ENCODE assay signal across 1 cellular context in the genomic region with DNA sequence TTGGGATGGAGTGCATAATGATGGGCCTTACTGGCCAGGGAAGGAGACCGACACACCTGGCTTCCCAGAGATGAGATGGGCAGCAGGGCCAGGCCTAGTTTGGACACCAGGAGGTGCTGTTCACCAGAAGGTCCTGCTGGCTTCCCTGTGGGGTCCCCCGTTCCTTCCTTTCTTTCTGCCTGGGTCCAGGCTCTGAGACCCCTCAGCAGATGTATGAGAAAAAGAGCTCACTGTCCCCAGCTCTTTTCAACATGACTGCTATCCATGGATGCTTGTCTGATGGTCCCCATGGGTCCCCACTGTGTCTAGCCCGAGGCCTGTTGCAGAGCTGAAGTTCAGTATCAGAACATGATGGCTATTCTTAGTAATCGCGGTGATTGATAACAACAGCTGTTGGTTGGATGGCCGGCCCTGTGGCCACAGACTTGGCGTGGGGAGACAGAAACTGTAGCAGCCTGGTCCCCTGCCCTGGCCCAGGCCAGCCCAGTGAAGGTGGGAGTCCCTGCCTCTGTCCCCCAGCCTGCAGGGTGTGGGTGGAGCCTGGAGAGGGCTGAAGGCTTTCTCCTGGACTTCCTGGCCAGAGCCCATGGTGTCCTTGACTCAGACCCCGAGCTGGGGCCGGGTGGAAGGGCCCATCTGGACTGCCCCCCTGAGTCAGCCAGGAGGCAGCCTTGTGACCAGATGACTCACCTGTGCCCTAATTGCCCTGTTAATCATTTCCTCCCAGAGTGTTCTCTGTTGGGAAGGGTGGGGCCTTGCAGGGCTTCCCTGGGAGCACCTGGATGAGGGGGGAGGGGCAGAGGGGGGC.
A peak's percentile ranks its signal among the peaks of the same experiment; 100 is the strongest.
TF ChIP-seq lines count a peak whose summit lies in the region.

No MANE protein-coding gene starts in this region.

TF ChIP-seq in HepG2, 621 proteins besides CTCF, POLR2A, EP300 and RAD21 (continued from another document and continues in another):
- peak; percentile 42; the same call in 1 of the 2 replicates for TF ChIP-seq ZGPAT (CRISPR knock-in tag; IDR thresholded peaks at IDR 0.05)
- no peak for TF ChIP-seq ZBTB1 (CRISPR knock-in tag; IDR thresholded peaks at IDR 0.05; ENCODE audit: borderline replicate concordance)
- TF ChIP-seq KLF9 (CRISPR knock-in tag; IDR thresholded peaks at IDR 0.05; ENCODE audit: low read depth), result no peak; the same call in 1 of the 2 replicates
- TF ChIP-seq AHR (CRISPR knock-in tag; IDR thresholded peaks at IDR 0.05), result no peak
- TF ChIP-seq ZNF652 (CRISPR knock-in tag; IDR thresholded peaks at IDR 0.05; ENCODE audit: borderline replicate concordance, low read depth), result no peak; the same call in 1 of the 2 replicates
- peak; percentile 73 for TF ChIP-seq HDAC1 (CRISPR knock-in tag; IDR thresholded peaks at IDR 0.05)
- TF ChIP-seq NRL (CRISPR knock-in tag; IDR thresholded peaks at IDR 0.05; ENCODE audit: borderline replicate concordance), result peak; percentile 20; the same call in 1 of the 2 replicates
- TF ChIP-seq ARHGAP35 (CRISPR knock-in tag; IDR thresholded peaks at IDR 0.05; ENCODE audit: borderline replicate concordance), result no peak; the same call in 1 of the 2 replicates
- peak; percentile 81; the same call in 1 of the 2 replicates for TF ChIP-seq ZNF788 (CRISPR knock-in tag; IDR thresholded peaks at IDR 0.05; ENCODE audit: borderline replicate concordance)
- TF ChIP-seq SIN3A (IDR thresholded peaks at IDR 0.05; ENCODE audit: borderline replicate concordance, low read depth, low read length), result peak; percentile 89; the same call in 1 of the 2 replicates
- peak; percentile 15; the same call in 1 of the 2 replicates for TF ChIP-seq CEBPG (CRISPR knock-in tag; IDR thresholded peaks at IDR 0.05)
- TF ChIP-seq, protein P1, sequence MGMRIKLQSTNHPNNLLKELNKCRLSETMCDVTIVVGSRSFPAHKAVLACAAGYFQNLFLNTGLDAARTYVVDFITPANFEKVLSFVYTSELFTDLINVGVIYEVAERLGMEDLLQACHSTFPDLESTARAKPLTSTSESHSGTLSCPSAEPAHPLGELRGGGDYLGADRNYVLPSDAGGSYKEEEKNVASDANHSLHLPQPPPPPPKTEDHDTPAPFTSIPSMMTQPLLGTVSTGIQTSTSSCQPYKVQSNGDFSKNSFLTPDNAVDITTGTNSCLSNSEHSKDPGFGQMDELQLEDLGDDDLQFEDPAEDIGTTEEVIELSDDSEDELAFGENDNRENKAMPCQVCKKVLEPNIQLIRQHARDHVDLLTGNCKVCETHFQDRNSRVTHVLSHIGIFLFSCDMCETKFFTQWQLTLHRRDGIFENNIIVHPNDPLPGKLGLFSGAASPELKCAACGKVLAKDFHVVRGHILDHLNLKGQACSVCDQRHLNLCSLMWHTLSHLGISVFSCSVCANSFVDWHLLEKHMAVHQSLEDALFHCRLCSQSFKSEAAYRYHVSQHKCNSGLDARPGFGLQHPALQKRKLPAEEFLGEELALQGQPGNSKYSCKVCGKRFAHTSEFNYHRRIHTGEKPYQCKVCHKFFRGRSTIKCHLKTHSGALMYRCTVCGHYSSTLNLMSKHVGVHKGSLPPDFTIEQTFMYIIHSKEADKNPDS (CRISPR knock-in tag; IDR thresholded peaks at IDR 0.05), result no peak
- TF ChIP-seq, protein P2, sequence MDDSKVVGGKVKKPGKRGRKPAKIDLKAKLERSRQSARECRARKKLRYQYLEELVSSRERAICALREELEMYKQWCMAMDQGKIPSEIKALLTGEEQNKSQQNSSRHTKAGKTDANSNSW (CRISPR knock-in tag; IDR thresholded peaks at IDR 0.05; ENCODE audit: borderline replicate concordance), result no peak; the same call in 1 of the 2 replicates
- TF ChIP-seq, protein P3, sequence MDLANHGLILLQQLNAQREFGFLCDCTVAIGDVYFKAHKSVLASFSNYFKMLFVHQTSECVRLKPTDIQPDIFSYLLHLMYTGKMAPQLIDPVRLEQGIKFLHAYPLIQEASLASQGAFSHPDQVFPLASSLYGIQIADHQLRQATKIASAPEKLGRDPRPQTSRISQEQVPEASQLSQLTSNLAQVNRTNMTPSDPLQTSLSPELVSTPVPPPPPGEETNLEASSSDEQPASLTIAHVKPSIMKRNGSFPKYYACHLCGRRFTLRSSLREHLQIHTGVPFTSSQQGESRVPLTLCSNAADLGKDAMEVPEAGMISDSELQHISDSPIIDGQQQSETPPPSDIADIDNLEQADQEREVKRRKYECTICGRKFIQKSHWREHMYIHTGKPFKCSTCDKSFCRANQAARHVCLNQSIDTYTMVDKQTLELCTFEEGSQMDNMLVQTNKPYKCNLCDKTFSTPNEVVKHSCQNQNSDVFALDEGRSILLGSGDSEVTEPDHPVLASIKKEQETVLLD (CRISPR knock-in tag; IDR thresholded peaks at IDR 0.05; ENCODE audit: low read depth), result no peak
- TF ChIP-seq, protein P4, sequence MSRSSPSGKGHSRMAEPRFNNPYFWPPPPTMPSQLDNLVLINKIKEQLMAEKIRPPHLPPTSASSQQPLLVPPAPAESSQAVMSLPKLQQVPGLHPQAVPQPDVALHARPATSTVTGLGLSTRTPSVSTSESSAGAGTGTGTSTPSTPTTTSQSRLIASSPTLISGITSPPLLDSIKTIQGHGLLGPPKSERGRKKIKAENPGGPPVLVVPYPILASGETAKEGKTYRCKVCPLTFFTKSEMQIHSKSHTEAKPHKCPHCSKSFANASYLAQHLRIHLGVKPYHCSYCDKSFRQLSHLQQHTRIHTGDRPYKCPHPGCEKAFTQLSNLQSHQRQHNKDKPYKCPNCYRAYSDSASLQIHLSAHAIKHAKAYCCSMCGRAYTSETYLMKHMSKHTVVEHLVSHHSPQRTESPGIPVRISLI (CRISPR knock-in tag; IDR thresholded peaks at IDR 0.05; ENCODE audit: borderline replicate concordance), result no peak
- TF ChIP-seq NAIF1 (CRISPR knock-in tag; IDR thresholded peaks at IDR 0.05; ENCODE audit: borderline replicate concordance), result no peak
- peak; percentile 58 for TF ChIP-seq GABPB1 (CRISPR knock-in tag; IDR thresholded peaks at IDR 0.05)
- peak; percentile 8; the same call in 1 of the 2 replicates for TF ChIP-seq KDM1A (CRISPR knock-in tag; IDR thresholded peaks at IDR 0.05)
- no peak for TF ChIP-seq ZNF510 (CRISPR knock-in tag; IDR thresholded peaks at IDR 0.05; ENCODE audit: low read depth)
- no peak for TF ChIP-seq RFX3 (CRISPR knock-in tag; IDR thresholded peaks at IDR 0.05)
- no peak for TF ChIP-seq KDM6A (CRISPR knock-in tag; IDR thresholded peaks at IDR 0.05; ENCODE audit: low read depth)
- TF ChIP-seq ZNF274 (CRISPR knock-in tag; IDR thresholded peaks at IDR 0.05), result 0 out of 2 replicates have a peak, but pooled peaks have one; percentile 11
- no peak for TF ChIP-seq LRRFIP1 (CRISPR knock-in tag; conservative IDR thresholded peaks at IDR 0.05)
- TF ChIP-seq, protein P5, sequence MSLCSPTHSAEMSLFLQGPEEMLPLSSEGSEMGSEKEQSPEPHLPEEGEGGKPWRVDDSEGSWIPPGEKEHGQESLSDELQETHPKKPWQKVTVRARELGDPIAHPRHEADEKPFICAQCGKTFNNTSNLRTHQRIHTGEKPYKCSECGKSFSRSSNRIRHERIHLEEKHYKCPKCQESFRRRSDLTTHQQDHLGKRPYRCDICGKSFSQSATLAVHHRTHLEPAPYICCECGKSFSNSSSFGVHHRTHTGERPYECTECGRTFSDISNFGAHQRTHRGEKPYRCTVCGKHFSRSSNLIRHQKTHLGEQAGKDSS (CRISPR knock-in tag; IDR thresholded peaks at IDR 0.05; ENCODE audit: borderline replicate concordance, low read depth), result peak; percentile 62; the same call in 1 of the 2 replicates
- TF ChIP-seq MAFG (CRISPR knock-in tag; IDR thresholded peaks at IDR 0.05), result no peak
- TF ChIP-seq ZNF280B (CRISPR knock-in tag; IDR thresholded peaks at IDR 0.05; ENCODE audit: borderline replicate concordance), result no peak
- no peak; the same call in 1 of the 2 replicates for TF ChIP-seq ZNF33A (CRISPR knock-in tag; IDR thresholded peaks at IDR 0.05; ENCODE audit: borderline replicate concordance)
- no peak for TF ChIP-seq KDM3A (CRISPR knock-in tag; IDR thresholded peaks at IDR 0.05; ENCODE audit: low read depth)
- TF ChIP-seq NR2F6 (IDR thresholded peaks at IDR 0.05), result peak; percentile 78; the same call in 1 of the 2 replicates
- TF ChIP-seq NR2F6 (CRISPR knock-in tag; IDR thresholded peaks at IDR 0.05), result peak; percentile 90
- TF ChIP-seq ZNF674 (CRISPR knock-in tag; IDR thresholded peaks at IDR 0.05; ENCODE audit: low read depth), result no peak
- TF ChIP-seq HIVEP1 (CRISPR knock-in tag; IDR thresholded peaks at IDR 0.05), result peak; percentile 90
- TF ChIP-seq GPN1 (CRISPR knock-in tag; IDR thresholded peaks at IDR 0.05; ENCODE audit: borderline replicate concordance), result no peak
- no peak for TF ChIP-seq SMYD3 (CRISPR knock-in tag; IDR thresholded peaks at IDR 0.05)
- TF ChIP-seq, protein P6, sequence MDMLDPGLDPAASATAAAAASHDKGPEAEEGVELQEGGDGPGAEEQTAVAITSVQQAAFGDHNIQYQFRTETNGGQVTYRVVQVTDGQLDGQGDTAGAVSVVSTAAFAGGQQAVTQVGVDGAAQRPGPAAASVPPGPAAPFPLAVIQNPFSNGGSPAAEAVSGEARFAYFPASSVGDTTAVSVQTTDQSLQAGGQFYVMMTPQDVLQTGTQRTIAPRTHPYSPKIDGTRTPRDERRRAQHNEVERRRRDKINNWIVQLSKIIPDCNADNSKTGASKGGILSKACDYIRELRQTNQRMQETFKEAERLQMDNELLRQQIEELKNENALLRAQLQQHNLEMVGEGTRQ (IDR thresholded peaks at IDR 0.05; ENCODE audit: low read depth, low read length), result no peak
- TF ChIP-seq, protein P6 (CRISPR knock-in tag; IDR thresholded peaks at IDR 0.05; ENCODE audit: borderline replicate concordance), result no peak
- TF ChIP-seq GZF1 (CRISPR knock-in tag; IDR thresholded peaks at IDR 0.05), result no peak
- TF ChIP-seq FOXM1 (CRISPR knock-in tag; IDR thresholded peaks at IDR 0.05), result no peak
- no peak for TF ChIP-seq ZNF639 (CRISPR knock-in tag; conservative IDR thresholded peaks at IDR 0.05)
- peak; percentile 63; the same call in 1 of the 2 replicates for TF ChIP-seq JUNB (CRISPR knock-in tag; IDR thresholded peaks at IDR 0.05; ENCODE audit: borderline replicate concordance)
- TF ChIP-seq ZSCAN12 (CRISPR knock-in tag; IDR thresholded peaks at IDR 0.05), result no peak
- 0 out of 2 replicates have a peak, but pooled peaks have one; percentile 26 for TF ChIP-seq ZSCAN25 (CRISPR knock-in tag; IDR thresholded peaks at IDR 0.05)
- TF ChIP-seq GABPA (IDR thresholded peaks at IDR 0.05; ENCODE audit: low read depth, low read length), result no peak
- peak; percentile 74 for TF ChIP-seq GABPA (CRISPR knock-in tag; IDR thresholded peaks at IDR 0.05; ENCODE audit: low read depth)
- TF ChIP-seq ZNF572 (CRISPR knock-in tag; IDR thresholded peaks at IDR 0.05), result no peak
- TF ChIP-seq SIX4 (CRISPR knock-in tag; IDR thresholded peaks at IDR 0.05), result no peak
- TF ChIP-seq ISL2 (CRISPR knock-in tag; IDR thresholded peaks at IDR 0.05), result no peak; the same call in none of the 2 replicates
- no peak for TF ChIP-seq YEATS2 (CRISPR knock-in tag; IDR thresholded peaks at IDR 0.05; ENCODE audit: borderline replicate concordance)
- TF ChIP-seq SP5 (CRISPR knock-in tag; IDR thresholded peaks at IDR 0.05; ENCODE audit: borderline replicate concordance, low read depth), result peak; percentile 59; the same call in 1 of the 2 replicates
